Comparison of ENCODE assay signal across 14 cellular contexts in genomic region chr9:120761011-120761410, GRCh38.
"Had no signal": no experiment of that assay in that cellular context is flagged by ENCODE, and none has a peak within 500 bp of the region (broad histone marks: within the 10 kb centered on the region; RNA-seq: fewer than 3 reads in every experiment).

No MANE protein-coding gene starts in this region.

- DNase-seq: activated CD4-positive, alpha-beta memory T cell treated with anti-CD3 and anti-CD28 coated beads, Interleukin-2, amount 10 ng/mL, durations not matched to agents 7 days and 5 days; activated CD4-positive, alpha-beta T cell treated with anti-CD3 and anti-CD28 coated beads for 36 hours; foreskin fibroblast; hippocampal formation; kidney glomerular epithelial cell; nephron progenitor cell; psoas muscle; spleen; T-helper 2 cell; trophoblast cell had no signal

- H3K27ac ChIP-seq: ascending aorta, coronary artery, psoas muscle, suprapubic skin had no signal

- H3K9me3 ChIP-seq: ascending aorta, psoas muscle, spleen, suprapubic skin had no signal

- H3K27me3 ChIP-seq: ascending aorta, spleen, suprapubic skin had no signal

- ATAC-seq: activated CD4-positive, alpha-beta T cell treated with anti-CD3 and anti-CD28 coated beads for 36 hours; psoas muscle; sciatic nerve had no signal

- H3K4me3 ChIP-seq: ascending aorta, coronary artery, psoas muscle, spleen, suprapubic skin had no signal

- H3K4me1 ChIP-seq: ascending aorta, psoas muscle, suprapubic skin had no signal
